In genomic region chr6:169254456-169255316, GRCh38 we compare ENCODE assay signal across 17 cellular contexts. TPM values are rescaled to one million over a fixed set of nuclear protein-coding genes. Genes with fewer than 3 reads are reported as not detected.
DNase-seq lines count a peak whose midpoint lies in the region; ATAC-seq and TF ChIP-seq lines count a peak whose summit lies in the region.
"Had no signal": no experiment of that assay in that cellular context is flagged by ENCODE, and none has a peak within 500 bp of the region (broad histone marks: within the 10 kb centered on the region; RNA-seq: fewer than 3 reads in every experiment).

No MANE protein-coding gene starts in this region.

- H3K9me3 ChIP-seq in left ventricle myocardium inferior (replicated peaks): peaks cover 7% of the 10 kb centered on the region
- peaks cover 0 to 4% of the 10 kb centered on the region in 2 donors for H3K9me3 ChIP-seq in right atrium auricular region
- H3K9me3 ChIP-seq in vagina: no peaks in the 10 kb centered on the region
- H3K9me3 ChIP-seq in PC-3 (ENCODE audit: low read length): no peaks in the 10 kb centered on the region

- no peak for DNase-seq in left ventricle myocardium inferior
- DNase-seq in right atrium auricular region (ENCODE audit: low spot score): no peak
- DNase-seq in nephron progenitor cell: no peak
- DNase-seq in vagina (ENCODE audit: extremely low spot score in 2 of 2): peak; percentile 81 to 89
- DNase-seq in NCI-H1092 (lab: John Stamatoyannopoulos, UW): no peak
- DNase-seq in activated CD4-positive, alpha-beta T cell treated with anti-CD3 and anti-CD28 coated beads, Interleukin-2, amount 50 U/mL, for 48 hours: no peak
- no peak for DNase-seq in PC-3
- DNase-seq: activated CD8-positive, alpha-beta T cell treated with anti-CD3 and anti-CD28 coated beads, Interleukin-2, amount 10 ng/mL, durations not matched to agents 7 days and 5 days; central memory CD4-positive, alpha-beta T cell; COR-L47; effector memory CD8-positive, alpha-beta T cell; NCI-H2171; T-helper 1 cell had no signal

- H3K4me3 Mint-ChIP-seq in brain (peak overlapping the region in 3 of 5 experiments; percentile 84 to 91 (median 85)), nephron progenitor cell (peak overlapping the region; percentile 45)
- H3K4me3 Mint-ChIP-seq: activated CD8-positive, alpha-beta T cell treated with anti-CD3 and anti-CD28 coated beads, Interleukin-2, amount 10 ng/mL, durations not matched to agents 7 days and 5 days; activated T-helper 1 cell treated with anti-CD3 and anti-CD28 coated beads, Interleukin-12 subunit alpha, Interleukin-12 subunit beta, Interleukin-2, Interleukin-4 antibody, amounts not matched to agents 30 ng/mL and 10 ng/mL and 1 ng/mL, durations not matched to agents 14 hours and 24 hours and 36 hours had no signal

- H3K27me3 Mint-ChIP-seq in brain: peaks cover 40% of the 10 kb centered on the region
- H3K27me3 Mint-ChIP-seq in nephron progenitor cell (ENCODE audit: low read depth, poor library complexity): peaks cover 68% of the 10 kb centered on the region

- ATAC-seq in PC-3: no peak
- ATAC-seq: activated CD8-positive, alpha-beta T cell treated with anti-CD3 and anti-CD28 coated beads, Interleukin-2, amount 10 ng/mL, durations not matched to agents 7 days and 5 days; effector memory CD8-positive, alpha-beta T cell had no signal

- POLR2A ChIA-PET in PC-3 (lab: Charles Lee; ENCODE audit: unreplicated experiment): no interaction called here

- H3K36me3 ChIP-seq in left ventricle myocardium inferior: no peaks in the 10 kb centered on the region
- no peaks in the 10 kb centered on the region for H3K36me3 ChIP-seq in right atrium auricular region
- no peaks in the 10 kb centered on the region for H3K36me3 ChIP-seq in vagina
- H3K36me3 ChIP-seq in PC-3 (ENCODE audit: low read depth, low read length): no peaks in the 10 kb centered on the region

- H3K4me1 ChIP-seq in left ventricle myocardium inferior (peaks cover 16% of the 10 kb centered on the region), right atrium auricular region (peaks cover 0 to 13% of the 10 kb centered on the region in 2 donors), vagina (peaks cover 24% of the 10 kb centered on the region), PC-3 (ENCODE audit: insufficient read depth, low read length) (peaks cover 3% of the 10 kb centered on the region; the same call in 1 of the 2 replicates)

- no peaks in the 10 kb centered on the region for H3F3A ChIP-seq in PC-3 (ENCODE audit: low read length, unreplicated experiment)

- no peak overlapping the region for H3K27ac ChIP-seq in left ventricle myocardium inferior (replicated peaks)
- H3K27ac ChIP-seq in right atrium auricular region: peak overlapping the region in 1 of 2 donors; percentile 55
- H3K27ac ChIP-seq in vagina: peak overlapping the region; percentile 87
- no peak overlapping the region for H3K27ac ChIP-seq in PC-3 (ENCODE audit: low read length)
- H3K27ac ChIP-seq: VCaP had no signal

- H3K4me1 Mint-ChIP-seq in brain (peaks cover 53% of the 10 kb centered on the region), nephron progenitor cell (peaks cover 31% of the 10 kb centered on the region)

- no peaks in the 10 kb centered on the region for H3K79me2 ChIP-seq in PC-3 (ENCODE audit: low read length)

- H3K36me3 Mint-ChIP-seq in brain (peaks cover 1% of the 10 kb centered on the region), nephron progenitor cell (ENCODE audit: low read depth) (no peaks in the 10 kb centered on the region)

- peak overlapping the region; percentile 54 for H3K4me3 ChIP-seq in left ventricle myocardium inferior
- no peak overlapping the region for H3K4me3 ChIP-seq in right atrium auricular region
- H3K4me3 ChIP-seq in vagina: peak overlapping the region in 1 of 2 donors; percentile 52
- H3K4me3 ChIP-seq in PC-3 (ENCODE audit: low read length): no peak overlapping the region

- H4K20me1 ChIP-seq in PC-3 (ENCODE audit: low read length): no peaks in the 10 kb centered on the region

- no peak for TF ChIP-seq POLR2A in vagina (IDR thresholded peaks at IDR 0.05)

- intact Hi-C loops in left ventricle myocardium inferior (cut with micrococcal nuclease) (no loop called here), vagina (cut with DNase I) (no loop called here), PC-3 (cut with micrococcal nuclease) (no loop called here)

- no peak overlapping the region for H2AFZ ChIP-seq in PC-3 (ENCODE audit: low read length)

- H3K4me2 ChIP-seq in PC-3 (ENCODE audit: low read length): no peak overlapping the region

- peaks cover 7 to 24% (median 11%) of the 10 kb centered on the region in 5 experiments for H3K9me3 Mint-ChIP-seq in brain
- peaks cover 22% of the 10 kb centered on the region for H3K9me3 Mint-ChIP-seq in nephron progenitor cell
- H3K9me3 Mint-ChIP-seq: activated T-helper 1 cell treated with anti-CD3 and anti-CD28 coated beads, Interleukin-12 subunit alpha, Interleukin-12 subunit beta, Interleukin-2, Interleukin-4 antibody, amounts not matched to agents 30 ng/mL and 10 ng/mL and 1 ng/mL, durations not matched to agents 14 hours and 24 hours and 36 hours; effector memory CD8-positive, alpha-beta T cell had no signal

- H3K27ac Mint-ChIP-seq in brain (peak overlapping the region in 4 of 5 experiments; percentile 11 to 88 (median 40)), nephron progenitor cell (no peak overlapping the region)
- H3K27ac Mint-ChIP-seq: activated CD8-positive, alpha-beta T cell treated with anti-CD3 and anti-CD28 coated beads, Interleukin-2, amount 10 ng/mL, durations not matched to agents 7 days and 5 days; activated T-helper 1 cell treated with anti-CD3 and anti-CD28 coated beads, Interleukin-12 subunit alpha, Interleukin-12 subunit beta, Interleukin-2, Interleukin-4 antibody, amounts not matched to agents 30 ng/mL and 10 ng/mL and 1 ng/mL, durations not matched to agents 14 hours and 24 hours and 36 hours; effector memory CD8-positive, alpha-beta T cell had no signal

- no TSS peak for BruUV-seq in PC-3 (replicated peaks; lab: Mats Ljungman, UMichigan)

- CTCF ChIA-PET in PC-3 (lab: Charles Lee): no interaction called here

- peaks cover 87% of the 10 kb centered on the region for H3K27me3 ChIP-seq in left ventricle myocardium inferior (ENCODE audit: low read depth)
- peaks cover 4 to 6% of the 10 kb centered on the region in 2 donors for H3K27me3 ChIP-seq in right atrium auricular region
- H3K27me3 ChIP-seq in vagina: no peaks in the 10 kb centered on the region
- peaks cover 21% of the 10 kb centered on the region; the same call in 1 of the 2 replicates for H3K27me3 ChIP-seq in PC-3 (ENCODE audit: low read length)

- H3K9ac ChIP-seq in PC-3 (ENCODE audit: low read length): no peak overlapping the region

- no peak for TF ChIP-seq CTCF in left ventricle myocardium inferior (IDR thresholded peaks at IDR 0.05; ENCODE audit: borderline replicate concordance)
- TF ChIP-seq CTCF in right atrium auricular region (IDR thresholded peaks at IDR 0.05): no peak
- no peak for TF ChIP-seq CTCF in brain (conservative IDR thresholded peaks at IDR 0.05)
- TF ChIP-seq CTCF in nephron progenitor cell (IDR thresholded peaks at IDR 0.05): no peak
- no peak for TF ChIP-seq CTCF in vagina (IDR thresholded peaks at IDR 0.05)
- no peak for TF ChIP-seq CTCF in PC-3 (conservative IDR thresholded peaks at IDR 0.05; ENCODE audit: low read depth, low read length)

- H3K9me2 ChIP-seq in PC-3 (replicated peaks; ENCODE audit: low read length): no peaks in the 10 kb centered on the region

RNA-seq across cellular contexts. Expression of gene THBS2, which starts 1.0 kb away (rescaled TPM):
- total RNA-seq in left ventricle myocardium inferior (6.9 TPM), right atrium auricular region (10 to 100 TPM; 16.2 to 24.5 TPM), vagina (86.4 TPM), PC-3 (2014; rRNA removed) (0.52 TPM in 1 of 2 replicates, not detected in the other)
- polyA plus RNA-seq in brain (ENCODE audit: insufficient read depth, low read depth, low replicate concordance): 12.9 TPM
- total RNA-seq: activated CD8-positive, alpha-beta T cell treated with anti-CD3 and anti-CD28 coated beads, Interleukin-2, amount 10 ng/mL, durations not matched to agents 7 days and 5 days; activated T-helper 1 cell treated with anti-CD3 and anti-CD28 coated beads, Interleukin-12 subunit alpha, Interleukin-12 subunit beta, Interleukin-2, Interleukin-4 antibody, amounts not matched to agents 30 ng/mL and 10 ng/mL and 1 ng/mL, durations not matched to agents 14 hours and 24 hours and 36 hours; HT-29 had no signal

Comparison
In these comparisons a context has a peak if more than half of its experiments do, and no peak if none do; other contexts are left out.
1. DNase-seq: peak in vagina (2 of 2); none in left ventricle myocardium inferior (single experiment), right atrium auricular region (single experiment), nephron progenitor cell (single experiment), NCI-H1092 (single experiment), activated CD4-positive, alpha-beta T cell treated with anti-CD3 and anti-CD28 coated beads, Interleukin-2, amount 50 U/mL, for 48 hours (0 of 2) and PC-3 (single experiment).